ENCODE assay signal across 1 cellular context in genomic region chr6:119493980-119494379, GRCh38.
A peak's percentile ranks its signal among the peaks of the same experiment; 100 is the strongest.
TF ChIP-seq lines count a peak whose summit lies in the region.

No MANE protein-coding gene starts in this region.

TF ChIP-seq in HepG2, 621 proteins besides CTCF, POLR2A, EP300 and RAD21 (continued from another document and continues in another):
- TF ChIP-seq FOSL2 (CRISPR knock-in tag; IDR thresholded peaks at IDR 0.05) = peak; percentile 24; the same call in 1 of the 2 replicates
- no peak for TF ChIP-seq FOXP1 (IDR thresholded peaks at IDR 0.05)
- peak; percentile 73 for TF ChIP-seq FOXP1 (CRISPR knock-in tag; IDR thresholded peaks at IDR 0.05)
- TF ChIP-seq MED1 (CRISPR knock-in tag; IDR thresholded peaks at IDR 0.05) = peak; percentile 16; the same call in 1 of the 2 replicates
- peak; percentile 27; the same call in 1 of the 2 replicates for TF ChIP-seq FOXO1 (CRISPR knock-in tag; IDR thresholded peaks at IDR 0.05)
- TF ChIP-seq FOXA1 (IDR thresholded peaks at IDR 0.05) = no peak
- 0 out of 2 replicates have a peak, but pooled peaks have one; percentile 9 for TF ChIP-seq FOXA1 (CRISPR knock-in tag; IDR thresholded peaks at IDR 0.05)
- peak; percentile 83 for TF ChIP-seq PITX1 (CRISPR knock-in tag; IDR thresholded peaks at IDR 0.05)
- TF ChIP-seq YEATS4 (CRISPR knock-in tag; IDR thresholded peaks at IDR 0.05; ENCODE audit: borderline replicate concordance) = no peak
- TF ChIP-seq RFX3 (CRISPR knock-in tag; IDR thresholded peaks at IDR 0.05) = peak; percentile 62
- TF ChIP-seq HMG20A (CRISPR knock-in tag; IDR thresholded peaks at IDR 0.05; ENCODE audit: borderline replicate concordance) = no peak; the same call in 1 of the 2 replicates
- no peak for TF ChIP-seq ESRRA (CRISPR knock-in tag; IDR thresholded peaks at IDR 0.05; ENCODE audit: low read depth)
- TF ChIP-seq POLR2AphosphoS5 (IDR thresholded peaks at IDR 0.05; ENCODE audit: low read depth, low read length) = no peak
- TF ChIP-seq ZFAT (CRISPR knock-in tag; conservative IDR thresholded peaks at IDR 0.05) = no peak
- peak; percentile 59; the same call in 1 of the 2 replicates for TF ChIP-seq ELF1 (CRISPR knock-in tag; IDR thresholded peaks at IDR 0.05)
- 0 out of 2 replicates have a peak, but pooled peaks have one; percentile 46 for TF ChIP-seq ARID2 (CRISPR knock-in tag; IDR thresholded peaks at IDR 0.05; ENCODE audit: borderline replicate concordance)
- peak; percentile 33; the same call in 1 of the 2 replicates for TF ChIP-seq FOXP4 (CRISPR knock-in tag; IDR thresholded peaks at IDR 0.05)
- TF ChIP-seq HMGXB3 (CRISPR knock-in tag; IDR thresholded peaks at IDR 0.05; ENCODE audit: borderline replicate concordance) = 0 out of 2 replicates have a peak, but pooled peaks have one; percentile 20
- TF ChIP-seq NBN (conservative IDR thresholded peaks at IDR 0.05) = no peak
- TF ChIP-seq ZNF331 (CRISPR knock-in tag; IDR thresholded peaks at IDR 0.05) = 0 out of 2 replicates have a peak, but pooled peaks have one; percentile 33
- TF ChIP-seq KAT7 (CRISPR knock-in tag; IDR thresholded peaks at IDR 0.05; ENCODE audit: borderline replicate concordance) = no peak
- no peak for TF ChIP-seq RNF2 (conservative IDR thresholded peaks at IDR 0.05; ENCODE audit: low read depth)
- peak; percentile 91; the same call in 1 of the 2 replicates for TF ChIP-seq ETV5 (CRISPR knock-in tag; IDR thresholded peaks at IDR 0.05; ENCODE audit: borderline replicate concordance)
- no peak for TF ChIP-seq ZNF558 (CRISPR knock-in tag; IDR thresholded peaks at IDR 0.05; ENCODE audit: borderline replicate concordance)
- peak; percentile 66; the same call in 1 of the 2 replicates for TF ChIP-seq THRA (CRISPR knock-in tag; IDR thresholded peaks at IDR 0.05; ENCODE audit: borderline replicate concordance)
- no peak for TF ChIP-seq HMG20B (CRISPR knock-in tag; conservative IDR thresholded peaks at IDR 0.05)
- TF ChIP-seq SCMH1 (CRISPR knock-in tag; IDR thresholded peaks at IDR 0.05; ENCODE audit: borderline replicate concordance) = no peak
- TF ChIP-seq SOX6 (IDR thresholded peaks at IDR 0.05) = no peak
- peak; percentile 76 for TF ChIP-seq SOX6 (CRISPR knock-in tag; IDR thresholded peaks at IDR 0.05)
- no peak for TF ChIP-seq ONECUT2 (CRISPR knock-in tag; IDR thresholded peaks at IDR 0.05)
- no peak for TF ChIP-seq NR3C1 (CRISPR knock-in tag; IDR thresholded peaks at IDR 0.05)
- TF ChIP-seq SP1 (IDR thresholded peaks at IDR 0.05) = no peak
- no peak for TF ChIP-seq SP1 (CRISPR knock-in tag; IDR thresholded peaks at IDR 0.05)
- TF ChIP-seq NR2F1 (CRISPR knock-in tag; IDR thresholded peaks at IDR 0.05) = 0 out of 4 replicates have a peak, but pooled peaks of 1 of the 2 experiments have one; percentile 9
- TF ChIP-seq CREM (IDR thresholded peaks at IDR 0.05) = 0 out of 2 replicates have a peak, but pooled peaks have one; percentile 15
- no peak for TF ChIP-seq CREM (CRISPR knock-in tag; IDR thresholded peaks at IDR 0.05)
- no peak for TF ChIP-seq JUNB (CRISPR knock-in tag; IDR thresholded peaks at IDR 0.05; ENCODE audit: borderline replicate concordance)
- TF ChIP-seq ZNF550 (CRISPR knock-in tag; IDR thresholded peaks at IDR 0.05; ENCODE audit: borderline replicate concordance) = no peak
- peak; percentile 77 for TF ChIP-seq TBL1XR1 (IDR thresholded peaks at IDR 0.05; ENCODE audit: borderline replicate concordance, low read length, partially characterized antibody)
- peak; percentile 57; the same call in 1 of the 2 replicates for TF ChIP-seq NFIC (IDR thresholded peaks at IDR 0.05; ENCODE audit: low read length)
- TF ChIP-seq NONO (IDR thresholded peaks at IDR 0.05) = no peak
- no peak for TF ChIP-seq NONO (CRISPR knock-in tag; conservative IDR thresholded peaks at IDR 0.05)
- TF ChIP-seq PAXIP1 (CRISPR knock-in tag; conservative IDR thresholded peaks at IDR 0.05) = peak; percentile 73
- peak; percentile 85 for TF ChIP-seq BCL6 (CRISPR knock-in tag; IDR thresholded peaks at IDR 0.05)
- TF ChIP-seq KIAA2018 (CRISPR knock-in tag; IDR thresholded peaks at IDR 0.05; ENCODE audit: borderline replicate concordance) = no peak
- TF ChIP-seq ELF3 (CRISPR knock-in tag; IDR thresholded peaks at IDR 0.05) = peak; percentile 92
